25 cellular contexts compared by ENCODE assay signal in genomic region chr6:54515013-54515412, GRCh38.
A peak's percentile ranks its signal among the peaks of the same experiment; 100 is the strongest.
DNase-seq lines count a peak whose midpoint lies in the region; ATAC-seq, FAIRE-seq and TF ChIP-seq lines count a peak whose summit lies in the region.
"Had no signal": no experiment of that assay in that cellular context is flagged by ENCODE, and none has a peak within 500 bp of the region (broad histone marks: within the 10 kb centered on the region; RNA-seq: fewer than 3 reads in every experiment).

No MANE protein-coding gene starts in this region.

- TF ChIP-seq POLR2A in gastroesophageal sphincter (IDR thresholded peaks at IDR 0.05), result no peak

- no peak for ATAC-seq in gastroesophageal sphincter
- no peak for ATAC-seq in GM18519 (IDR thresholded peaks at IDR 0.05; ENCODE audit: low FRiP score, unreplicated experiment)
- ATAC-seq in stimulated activated naive CD8-positive, alpha-beta T cell treated with anti-CD3 and anti-CD28 coated beads, Interleukin-15, Interleukin-2, amounts not matched to agents 100 U/mL and 50 U/mL, for 24 hours, result no peak
- no peak for ATAC-seq in HG02973 (IDR thresholded peaks at IDR 0.05; ENCODE audit: unreplicated experiment)
- ATAC-seq: gastrocnemius medialis, HepG2 had no signal

- FAIRE-seq in RCC 7860 (lab: Jason Lieb, UNC), result peak; percentile 69
- peak; percentile 17 for FAIRE-seq in frontal cortex (lab: Jason Lieb, UNC)
- FAIRE-seq: HepG2 had no signal

- DNase-seq in DMS79 treated with DMSO at 0.1 percent for 48 hours (lab: John Stamatoyannopoulos, UW) (peak; percentile 86), NCI-H2081 treated with DMSO at 0.1 percent for 48 hours (lab: John Stamatoyannopoulos, UW) (peak; percentile 22), RCC 7860 (ENCODE audit: low spot score) (no peak), frontal cortex (ENCODE audit: low spot score in 2 of 2) (no peak)
- DNase-seq in stimulated activated naive CD8-positive, alpha-beta T cell treated with anti-CD3 and anti-CD28 coated beads, Interleukin-15, Interleukin-2, amounts not matched to agents 100 U/mL and 50 U/mL, for 24 hours, result no peak
- DNase-seq: activated CD4-positive, alpha-beta T cell treated with anti-CD3 and anti-CD28 coated beads, Interleukin-2, amount 50 U/mL, for 4 hours; activated naive CD4-positive, alpha-beta T cell treated with anti-CD3 and anti-CD28 coated beads for 36 hours; activated T-cell treated with anti-CD3 and anti-CD28 coated beads for 4 hours; AML-193; colonic mucosa; gastrocnemius medialis; GM23248; MM.1S; NCI-H2107; Right ventricle myocardium superior; stimulated activated CD4-positive, alpha-beta T cell treated with anti-CD3 and anti-CD28 coated beads, Interleukin-12 subunit alpha, Interleukin-12 subunit beta, amount 100 ng/mL, for 4 hours; T-helper 1 cell had no signal

- H3K4me1 ChIP-seq in gastroesophageal sphincter, result no peaks in the 10 kb centered on the region
- H3K4me1 ChIP-seq: ascending aorta, Caco-2, colonic mucosa, gastrocnemius medialis, neural progenitor cell, suprapubic skin had no signal

- H3K27ac ChIP-seq in gastroesophageal sphincter, result no peak overlapping the region
- H3K27ac ChIP-seq: ascending aorta, colonic mucosa, gastrocnemius medialis, GM23248, neural progenitor cell, suprapubic skin had no signal

- no peak for TF ChIP-seq CTCF in gastroesophageal sphincter (IDR thresholded peaks at IDR 0.05)

- H3K4me3 ChIP-seq in gastroesophageal sphincter, result no peak overlapping the region
- H3K4me3 ChIP-seq: ascending aorta, colonic mucosa, gastrocnemius medialis, GM23248, neural progenitor cell, suprapubic skin had no signal

- no peaks in the 10 kb centered on the region for H3K9me3 ChIP-seq in gastroesophageal sphincter
- H3K9me3 ChIP-seq: ascending aorta, Caco-2, colonic mucosa, gastrocnemius medialis, suprapubic skin had no signal

- no peaks in the 10 kb centered on the region for H3K27me3 ChIP-seq in gastroesophageal sphincter
- H3K27me3 ChIP-seq: ascending aorta, colonic mucosa, gastrocnemius medialis, neural progenitor cell, suprapubic skin had no signal

- no peak for TF ChIP-seq EP300 in gastroesophageal sphincter (IDR thresholded peaks at IDR 0.05)

- no peaks in the 10 kb centered on the region for H3K36me3 ChIP-seq in gastroesophageal sphincter
- H3K36me3 ChIP-seq: ascending aorta, colonic mucosa, gastrocnemius medialis, neural progenitor cell, suprapubic skin had no signal

- WGBS in gastroesophageal sphincter (ENCODE audit: low coverage in 1 of 2), 2 donors, result 65 to 68% methylated on average over 2 of the region's 2 CpGs

Comparison
In these comparisons a context has a peak if more than half of its experiments do, and no peak if none do; other contexts are left out.
1. DNase-seq: peak in DMS79 treated with DMSO at 0.1 percent for 48 hours (single experiment) and NCI-H2081 treated with DMSO at 0.1 percent for 48 hours (single experiment); none in RCC 7860 (single experiment), frontal cortex (0 of 2) and stimulated activated naive CD8-positive, alpha-beta T cell treated with anti-CD3 and anti-CD28 coated beads, Interleukin-15, Interleukin-2, amounts not matched to agents 100 U/mL and 50 U/mL, for 24 hours (single experiment).